Comparison of ENCODE assay signal across 14 cellular contexts in genomic region chr4:110480031-110480549, GRCh38. TPM values are rescaled to one million over a fixed set of nuclear protein-coding genes. Genes with fewer than 3 reads are reported as not detected.
DNase-seq lines count a peak whose midpoint lies in the region; ATAC-seq and TF ChIP-seq lines count a peak whose summit lies in the region.
"Had no signal": no experiment of that assay in that cellular context is flagged by ENCODE, and none has a peak within 500 bp of the region (broad histone marks: within the 10 kb centered on the region; RNA-seq: fewer than 3 reads in every experiment).

No MANE protein-coding gene starts in this region.

- H3K36me3 ChIP-seq in SK-N-SH (replicated peaks in 1 of 2; ENCODE audit: control insufficient read depth in 1 of 2, insufficient read depth in 2 of 2, low read length in 1 of 2) (no peaks in the 10 kb centered on the region), gastroesophageal sphincter (no peaks in the 10 kb centered on the region)
- H3K36me3 ChIP-seq: sigmoid colon had no signal

- peak overlapping the region in 1 of 2 experiments; percentile 66; a peak in 2 of 4 replicates for H3K27ac ChIP-seq in SK-N-SH (ENCODE audit: low read depth in 2 of 2, low read length in 1 of 2)
- peak overlapping the region in 3 of 4 donors; percentile 39 to 50 (median 49) for H3K27ac ChIP-seq in gastroesophageal sphincter
- H3K27ac ChIP-seq: HL-60 had no signal

- 38% methylated on average over 8 of the region's 8 CpGs for WGBS in SK-N-SH (ENCODE audit: low lambda C conversion rate)
- WGBS in gastroesophageal sphincter (ENCODE audit: low coverage in 1 of 2), 2 donors: 36 to 44% methylated on average over 3 to 7 of the region's 8 CpGs

- no peaks in the 10 kb centered on the region for H3K27me3 ChIP-seq in SK-N-SH (ENCODE audit: insufficient read depth)
- peaks cover 14% of the 10 kb centered on the region for H3K27me3 ChIP-seq in gastroesophageal sphincter
- H3K27me3 ChIP-seq: sigmoid colon had no signal

- ATAC-seq in gastroesophageal sphincter (peak; percentile 55), sciatic nerve (peak; percentile 75)
- no peak for ATAC-seq in stimulated activated naive CD8-positive, alpha-beta T cell treated with anti-CD3 and anti-CD28 coated beads, Interleukin-15, Interleukin-2, amounts not matched to agents 100 U/mL and 50 U/mL, for 24 hours

- no peaks in the 10 kb centered on the region for H4K20me1 ChIP-seq in SK-N-SH (ENCODE audit: insufficient read depth)

- no peaks in the 10 kb centered on the region for H3K9me2 ChIP-seq in SK-N-SH

- H3K4me3 ChIP-seq in SK-N-SH (ENCODE audit: low read depth in 2 of 2, low read length in 1 of 2) (no peak overlapping the region), gastroesophageal sphincter (no peak overlapping the region)
- H3K4me3 ChIP-seq: sigmoid colon had no signal

- TF ChIP-seq POLR2A in gastroesophageal sphincter (IDR thresholded peaks at IDR 0.05): no peak

- TF ChIP-seq EP300 in SK-N-SH (IDR thresholded peaks at IDR 0.05; ENCODE audit: borderline replicate concordance in 1 of 2, low read depth in 1 of 2, low read length in 1 of 2) (0 out of 4 replicates have a peak, but pooled peaks of 1 of the 2 experiments have one; percentile 29), gastroesophageal sphincter (IDR thresholded peaks at IDR 0.05) (no peak)

- no peak for TF ChIP-seq RAD21 in SK-N-SH (IDR thresholded peaks at IDR 0.05; ENCODE audit: low read length)

- no peaks in the 10 kb centered on the region for H3K79me2 ChIP-seq in SK-N-SH (ENCODE audit: insufficient read depth)

- CTCF ChIA-PET in SK-N-SH (lab: Yijun Ruan, JAX): interaction anchor here (0.8 kb wide), 1 partner anchor 474 kb away, joined by 3 read pairs; no protein-coding TSS in a partner anchor

- no peaks in the 10 kb centered on the region for H3K9me3 ChIP-seq in SK-N-SH
- H3K9me3 ChIP-seq in gastroesophageal sphincter: no peaks in the 10 kb centered on the region
- H3K9me3 ChIP-seq: sigmoid colon had no signal

- H3F3A ChIP-seq in SK-N-SH (replicated peaks; ENCODE audit: insufficient read depth): peaks cover 6% of the 10 kb centered on the region

- TF ChIP-seq CTCF in SK-N-SH (IDR thresholded peaks at IDR 0.05): peak; percentile 53
- no peak for TF ChIP-seq CTCF in gastroesophageal sphincter (IDR thresholded peaks at IDR 0.05)

- no peak overlapping the region for H3K4me2 ChIP-seq in SK-N-SH

- H2AFZ ChIP-seq in SK-N-SH (ENCODE audit: low read depth): no peak overlapping the region

- DNase-seq in GM04504 (ENCODE audit: low read depth) (peak; percentile 96), SK-N-SH (no peak), sciatic nerve (ENCODE audit: low spot score) (no peak), NCI-H128 (lab: John Stamatoyannopoulos, UW; ENCODE audit: unreplicated experiment) (no peak), NCI-H524 treated with DMSO at 0.1 percent for 48 hours (lab: John Stamatoyannopoulos, UW) (no peak)
- DNase-seq in stimulated activated naive CD8-positive, alpha-beta T cell treated with anti-CD3 and anti-CD28 coated beads, Interleukin-15, Interleukin-2, amounts not matched to agents 100 U/mL and 50 U/mL, for 24 hours: no peak
- no peak for DNase-seq in NK-92 treated with Interleukin-12 subunit alpha and Interleukin-12 subunit beta, amount 100 ng/mL, for 24 hours (lab: John Stamatoyannopoulos, UW)
- DNase-seq: activated B cell treated with CpG ODN at 0.5 μM for 24 hours; activated naive CD8-positive, alpha-beta T cell treated with anti-CD3 and anti-CD28 coated beads, Interleukin-2, amount 10 ng/mL, durations not matched to agents 7 days and 5 days; NCI-H526 treated with DMSO at 0.1 percent for 48 hours; sigmoid colon; stimulated activated naive CD4-positive, alpha-beta T cell had no signal

- POLR2A ChIA-PET in SK-N-SH (lab: Yijun Ruan, JAX): no interaction called here

- H3K9ac ChIP-seq in SK-N-SH: no peak overlapping the region

- H3K4me1 ChIP-seq in SK-N-SH (ENCODE audit: control insufficient read depth in 1 of 2, insufficient read depth in 2 of 2, low read depth in 1 of 2, low read length in 1 of 2) (peaks cover 0 to 15% of the 10 kb centered on the region in 2 experiments; a peak in 2 of 4 replicates), gastroesophageal sphincter (no peaks in the 10 kb centered on the region)

- intact Hi-C loops in sciatic nerve (cut with DNase I): no loop called here

TF ChIP-seq in SK-N-SH, 30 proteins besides CTCF, POLR2A, EP300 and RAD21 (continues in another document):
- peak; percentile 36; the same call in 1 of the 2 replicates for TF ChIP-seq NFIC (IDR thresholded peaks at IDR 0.05; ENCODE audit: borderline replicate concordance)
- peak; percentile 18; the same call in 1 of the 2 replicates for TF ChIP-seq MAX (IDR thresholded peaks at IDR 0.05; ENCODE audit: low read depth)
- no peak for TF ChIP-seq ZBTB33 (IDR thresholded peaks at IDR 0.05; ENCODE audit: borderline replicate concordance, low read depth)
- TF ChIP-seq TEAD4 (IDR thresholded peaks at IDR 0.05; ENCODE audit: borderline replicate concordance, insufficient read depth): no peak
- TF ChIP-seq REST (IDR thresholded peaks at IDR 0.05; ENCODE audit: low read depth, low read length): no peak
- no peak for TF ChIP-seq TAF1 (IDR thresholded peaks at IDR 0.05; ENCODE audit: borderline replicate concordance, low read depth, low read length)
- no peak for TF ChIP-seq MXI1 (IDR thresholded peaks at IDR 0.05; ENCODE audit: low read depth, low read length)
- no peak for TF ChIP-seq USF2 (IDR thresholded peaks at IDR 0.05; ENCODE audit: borderline replicate concordance, low read depth, low read length)
- TF ChIP-seq SMC3 (IDR thresholded peaks at IDR 0.05; ENCODE audit: low read depth, low read length): no peak
- peak; percentile 48 for TF ChIP-seq JUND (IDR thresholded peaks at IDR 0.05)
- TF ChIP-seq EZH2phosphoT487 (IDR thresholded peaks at IDR 0.05; ENCODE audit: borderline replicate concordance, low read depth): no peak
- TF ChIP-seq GATA2 (CRISPR knock-in tag; IDR thresholded peaks at IDR 0.05): no peak
- no peak for TF ChIP-seq POLR2AphosphoS5 (IDR thresholded peaks at IDR 0.05; ENCODE audit: low read depth, low read length)

RNA-seq across cellular contexts. Expression of gene ENPEP, which starts 4.1 kb away (rescaled TPM):
- polyA plus RNA-seq in SK-N-SH (2012; rRNA removed): 0.15 and 0.16 TPM in 2 replicates
- polyA plus RNA-seq in SK-N-SH (2012; cell fraction: cytosol; rRNA removed): 0.04 and 0.19 TPM in 2 replicates
- polyA plus RNA-seq in SK-N-SH (2012; cell fraction: nucleus; rRNA removed): 0.04 and 0.05 TPM in 2 replicates
- total RNA-seq in gastroesophageal sphincter (1 to 10 TPM; 2.9 to 7.0 (median 6.3) TPM), sciatic nerve (17.6 TPM)
- total RNA-seq: activated B cell treated with CpG ODN at 0.5 μM for 24 hours had no signal
